25 cellular contexts compared by ENCODE assay signal in genomic region chr5:53357439-53357838, GRCh38.
DNase-seq lines count a peak whose midpoint lies in the region; ATAC-seq and TF ChIP-seq lines count a peak whose summit lies in the region.
"Had no signal": no experiment of that assay in that cellular context is flagged by ENCODE, and none has a peak within 500 bp of the region (broad histone marks: within the 10 kb centered on the region; RNA-seq: fewer than 3 reads in every experiment).

No MANE protein-coding gene starts in this region.

- ATAC-seq in GM18502 (IDR thresholded peaks at IDR 0.05; ENCODE audit: poor library complexity, unreplicated experiment) (peak; percentile 71), GM19463 (IDR thresholded peaks at IDR 0.05; ENCODE audit: unreplicated experiment) (peak; percentile 73), HG03354 (IDR thresholded peaks at IDR 0.05; ENCODE audit: poor library complexity, severe bottlenecking, unreplicated experiment) (peak; percentile 62)
- ATAC-seq in naive thymus-derived CD8-positive, alpha-beta T cell, result no peak
- ATAC-seq: activated CD8-positive, alpha-beta T cell treated with anti-CD3 and anti-CD28 coated beads, Interleukin-2, amount 10 ng/mL, durations not matched to agents 7 days and 5 days had no signal

- H3K27me3 ChIP-seq in OCI-LY3 (ENCODE audit: low read depth, low read length), result no peaks in the 10 kb centered on the region
- H3K27me3 ChIP-seq in tibial artery, result no peaks in the 10 kb centered on the region
- H3K27me3 ChIP-seq: testis, vagina had no signal

- peak overlapping the region; percentile 18; the same call in 1 of the 2 replicates for H3K27ac ChIP-seq in OCI-LY3 (ENCODE audit: low read length)
- H3K27ac ChIP-seq in tibial artery, result no peak overlapping the region
- H3K27ac ChIP-seq: testis, vagina had no signal

- H3K4me2 ChIP-seq in OCI-LY3 (ENCODE audit: low read length), result peak overlapping the region; percentile 20; the same call in 1 of the 2 replicates

- H3K4me3 ChIP-seq in OCI-LY3 (ENCODE audit: low read length) (no peak overlapping the region), tibial artery (no peak overlapping the region), foreskin fibroblast (ENCODE audit: low read depth in 1 of 2, low read length in 2 of 2) (no peak overlapping the region)
- H3K4me3 ChIP-seq: testis, vagina had no signal

- H3K4me1 Mint-ChIP-seq in naive thymus-derived CD8-positive, alpha-beta T cell, result no peaks in the 10 kb centered on the region

- intact Hi-C loops in tibial artery (cut with DNase I; ENCODE audit: low total_unique reads), result no loop called here

- no peaks in the 10 kb centered on the region for H3K79me2 ChIP-seq in OCI-LY3 (ENCODE audit: low read length)

- H3K4me3 Mint-ChIP-seq in naive thymus-derived CD8-positive, alpha-beta T cell, result no peak overlapping the region
- H3K4me3 Mint-ChIP-seq: activated CD8-positive, alpha-beta T cell treated with anti-CD3 and anti-CD28 coated beads, Interleukin-2, amount 10 ng/mL, durations not matched to agents 7 days and 5 days; activated T-cell treated with anti-CD3 and anti-CD28 coated beads, Interleukin-2, amount 50 U/mL, for 24 hours; dendritic cell treated with granulocyte-macrophage colony-stimulating factor and Interleukin-4, amounts not matched to agents 40 ng/mL and 50 ng/mL, for 4 days had no signal

- no peak overlapping the region for H3K27ac Mint-ChIP-seq in naive thymus-derived CD8-positive, alpha-beta T cell
- H3K27ac Mint-ChIP-seq: activated CD8-positive, alpha-beta T cell treated with anti-CD3 and anti-CD28 coated beads, Interleukin-2, amount 10 ng/mL, durations not matched to agents 7 days and 5 days; activated T-cell treated with anti-CD3 and anti-CD28 coated beads, Interleukin-2, amount 50 U/mL, for 24 hours; dendritic cell treated with granulocyte-macrophage colony-stimulating factor and Interleukin-4, amounts not matched to agents 40 ng/mL and 50 ng/mL, for 4 days; progenitor cell of endocrine pancreas had no signal

- POLR2A ChIA-PET in naive thymus-derived CD8-positive, alpha-beta T cell (lab: Charles Lee), result no interaction called here

- no peak overlapping the region for H3K9ac ChIP-seq in OCI-LY3 (ENCODE audit: low read length)

- peaks cover 0 to 15% (median 6%) of the 10 kb centered on the region in 5 donors for H3K27me3 Mint-ChIP-seq in naive thymus-derived CD8-positive, alpha-beta T cell
- H3K27me3 Mint-ChIP-seq: dendritic cell treated with granulocyte-macrophage colony-stimulating factor and Interleukin-4, amounts not matched to agents 40 ng/mL and 50 ng/mL, for 4 days; progenitor cell of endocrine pancreas had no signal

- no peaks in the 10 kb centered on the region for H4K20me1 ChIP-seq in OCI-LY3 (ENCODE audit: insufficient read depth, low read length)

- no peak for TF ChIP-seq CTCF in OCI-LY3 (IDR thresholded peaks at IDR 0.05; ENCODE audit: low read depth, low read length)
- no peak for TF ChIP-seq CTCF in tibial artery (IDR thresholded peaks at IDR 0.05)
- TF ChIP-seq CTCF in foreskin fibroblast (IDR thresholded peaks at IDR 0.05; ENCODE audit: low read depth, low read length), result no peak

- H3K9me3 ChIP-seq in OCI-LY3 (ENCODE audit: insufficient read depth, low read length), result no peaks in the 10 kb centered on the region
- H3K9me3 ChIP-seq in tibial artery, result no peaks in the 10 kb centered on the region
- H3K9me3 ChIP-seq: testis, vagina had no signal

- peaks cover 0 to 7% (median 0%) of the 10 kb centered on the region in 9 donors for H3K9me3 Mint-ChIP-seq in naive thymus-derived CD8-positive, alpha-beta T cell
- H3K9me3 Mint-ChIP-seq: activated T-cell treated with anti-CD3 and anti-CD28 coated beads, Interleukin-2, amount 50 U/mL, for 24 hours had no signal

- peak overlapping the region; percentile 57 for H2AFZ ChIP-seq in OCI-LY3 (ENCODE audit: low read depth, low read length)

- no peak for DNase-seq in epidermal melanocyte (ENCODE audit: insufficient read length, low spot score)
- no peak for DNase-seq in tibial artery
- no peak for DNase-seq in naive thymus-derived CD8-positive, alpha-beta T cell
- no peak for DNase-seq in foreskin fibroblast
- DNase-seq: activated CD4-positive, alpha-beta T cell treated with anti-CD3 and anti-CD28 coated beads for 1 hour; activated CD8-positive, alpha-beta T cell treated with anti-CD3 and anti-CD28 coated beads, Interleukin-2, amount 10 ng/mL, durations not matched to agents 7 days and 5 days; activated naive CD4-positive, alpha-beta T cell treated with anti-CD3 and anti-CD28 coated beads, Interleukin-2, amount 50 U/mL, for 16 hours; activated T-cell treated with anti-CD3 and anti-CD28 coated beads, Interleukin-2, amount 50 U/mL, for 24 hours; DMS79 treated with DMSO at 0.1 percent for 48 hours; head of caudate nucleus; mammary epithelial cell; NCI-H146; NCI-H2171; NCI-H524 treated with DMSO at 0.1 percent for 48 hours; OCI-M1; SHP77; SW 1271; testis had no signal

- H3K36me3 Mint-ChIP-seq in naive thymus-derived CD8-positive, alpha-beta T cell, result no peaks in the 10 kb centered on the region

- H3K36me3 ChIP-seq in OCI-LY3 (replicated peaks; ENCODE audit: low read depth, low read length), result peaks cover 3% of the 10 kb centered on the region
- H3K36me3 ChIP-seq in tibial artery, result no peaks in the 10 kb centered on the region
- H3K36me3 ChIP-seq: vagina had no signal

- H3K4me1 ChIP-seq in OCI-LY3 (ENCODE audit: low read length) (peaks cover 10% of the 10 kb centered on the region), tibial artery (peaks cover 0 to 56% (median 14%) of the 10 kb centered on the region in 4 donors)
- H3K4me1 ChIP-seq: testis, vagina had no signal

Comparison
In these comparisons a context has a peak if more than half of its experiments do, and no peak if none do; other contexts are left out.
1. ATAC-seq: peak in GM18502 (single experiment), GM19463 (single experiment) and HG03354 (single experiment); none in naive thymus-derived CD8-positive, alpha-beta T cell (0 of 2).